1 cellular context compared by ENCODE assay signal in genomic region chr1:213643360-213643759, GRCh38.
TF ChIP-seq lines count a peak whose summit lies in the region.

No MANE protein-coding gene starts in this region.

TF ChIP-seq in WTC11, 78 proteins besides CTCF, POLR2A, EP300 and RAD21 (continued from another document):
- TF ChIP-seq, protein P1, sequence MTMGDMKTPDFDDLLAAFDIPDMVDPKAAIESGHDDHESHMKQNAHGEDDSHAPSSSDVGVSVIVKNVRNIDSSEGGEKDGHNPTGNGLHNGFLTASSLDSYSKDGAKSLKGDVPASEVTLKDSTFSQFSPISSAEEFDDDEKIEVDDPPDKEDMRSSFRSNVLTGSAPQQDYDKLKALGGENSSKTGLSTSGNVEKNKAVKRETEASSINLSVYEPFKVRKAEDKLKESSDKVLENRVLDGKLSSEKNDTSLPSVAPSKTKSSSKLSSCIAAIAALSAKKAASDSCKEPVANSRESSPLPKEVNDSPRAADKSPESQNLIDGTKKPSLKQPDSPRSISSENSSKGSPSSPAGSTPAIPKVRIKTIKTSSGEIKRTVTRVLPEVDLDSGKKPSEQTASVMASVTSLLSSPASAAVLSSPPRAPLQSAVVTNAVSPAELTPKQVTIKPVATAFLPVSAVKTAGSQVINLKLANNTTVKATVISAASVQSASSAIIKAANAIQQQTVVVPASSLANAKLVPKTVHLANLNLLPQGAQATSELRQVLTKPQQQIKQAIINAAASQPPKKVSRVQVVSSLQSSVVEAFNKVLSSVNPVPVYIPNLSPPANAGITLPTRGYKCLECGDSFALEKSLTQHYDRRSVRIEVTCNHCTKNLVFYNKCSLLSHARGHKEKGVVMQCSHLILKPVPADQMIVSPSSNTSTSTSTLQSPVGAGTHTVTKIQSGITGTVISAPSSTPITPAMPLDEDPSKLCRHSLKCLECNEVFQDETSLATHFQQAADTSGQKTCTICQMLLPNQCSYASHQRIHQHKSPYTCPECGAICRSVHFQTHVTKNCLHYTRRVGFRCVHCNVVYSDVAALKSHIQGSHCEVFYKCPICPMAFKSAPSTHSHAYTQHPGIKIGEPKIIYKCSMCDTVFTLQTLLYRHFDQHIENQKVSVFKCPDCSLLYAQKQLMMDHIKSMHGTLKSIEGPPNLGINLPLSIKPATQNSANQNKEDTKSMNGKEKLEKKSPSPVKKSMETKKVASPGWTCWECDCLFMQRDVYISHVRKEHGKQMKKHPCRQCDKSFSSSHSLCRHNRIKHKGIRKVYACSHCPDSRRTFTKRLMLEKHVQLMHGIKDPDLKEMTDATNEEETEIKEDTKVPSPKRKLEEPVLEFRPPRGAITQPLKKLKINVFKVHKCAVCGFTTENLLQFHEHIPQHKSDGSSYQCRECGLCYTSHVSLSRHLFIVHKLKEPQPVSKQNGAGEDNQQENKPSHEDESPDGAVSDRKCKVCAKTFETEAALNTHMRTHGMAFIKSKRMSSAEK (CRISPR knock-in tag; IDR thresholded peaks at IDR 0.05; ENCODE audit: borderline replicate concordance): no peak
- TF ChIP-seq ZNF219 (CRISPR knock-in tag; IDR thresholded peaks at IDR 0.05; ENCODE audit: borderline replicate concordance): no peak
- TF ChIP-seq HMGA2 (CRISPR knock-in tag; IDR thresholded peaks at IDR 0.05): no peak
- TF ChIP-seq ZNF416 (CRISPR knock-in tag; IDR thresholded peaks at IDR 0.05): no peak
- no peak for TF ChIP-seq ZNF232 (CRISPR knock-in tag; IDR thresholded peaks at IDR 0.05)
- TF ChIP-seq, protein P2, sequence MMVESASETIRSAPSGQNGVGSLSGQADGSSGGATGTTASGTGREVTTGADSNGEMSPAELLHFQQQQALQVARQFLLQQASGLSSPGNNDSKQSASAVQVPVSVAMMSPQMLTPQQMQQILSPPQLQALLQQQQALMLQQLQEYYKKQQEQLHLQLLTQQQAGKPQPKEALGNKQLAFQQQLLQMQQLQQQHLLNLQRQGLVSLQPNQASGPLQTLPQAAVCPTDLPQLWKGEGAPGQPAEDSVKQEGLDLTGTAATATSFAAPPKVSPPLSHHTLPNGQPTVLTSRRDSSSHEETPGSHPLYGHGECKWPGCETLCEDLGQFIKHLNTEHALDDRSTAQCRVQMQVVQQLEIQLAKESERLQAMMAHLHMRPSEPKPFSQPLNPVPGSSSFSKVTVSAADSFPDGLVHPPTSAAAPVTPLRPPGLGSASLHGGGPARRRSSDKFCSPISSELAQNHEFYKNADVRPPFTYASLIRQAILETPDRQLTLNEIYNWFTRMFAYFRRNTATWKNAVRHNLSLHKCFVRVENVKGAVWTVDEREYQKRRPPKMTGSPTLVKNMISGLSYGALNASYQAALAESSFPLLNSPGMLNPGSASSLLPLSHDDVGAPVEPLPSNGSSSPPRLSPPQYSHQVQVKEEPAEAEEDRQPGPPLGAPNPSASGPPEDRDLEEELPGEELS (CRISPR knock-in tag; IDR thresholded peaks at IDR 0.05): no peak
- TF ChIP-seq ATF6 (CRISPR knock-in tag; IDR thresholded peaks at IDR 0.05): no peak
- TF ChIP-seq ZNF138 (CRISPR knock-in tag; conservative IDR thresholded peaks at IDR 0.05): no peak
- TF ChIP-seq ESRRA (CRISPR knock-in tag; IDR thresholded peaks at IDR 0.05; ENCODE audit: borderline replicate concordance): no peak
- TF ChIP-seq RELA (CRISPR knock-in tag; IDR thresholded peaks at IDR 0.05; ENCODE audit: borderline replicate concordance): no peak
- no peak for TF ChIP-seq CREB1 (CRISPR knock-in tag; IDR thresholded peaks at IDR 0.05)
- TF ChIP-seq NR2C2 (CRISPR knock-in tag; IDR thresholded peaks at IDR 0.05): no peak
- TF ChIP-seq EMX1 (CRISPR knock-in tag; IDR thresholded peaks at IDR 0.05): no peak
- TF ChIP-seq, protein P3, sequence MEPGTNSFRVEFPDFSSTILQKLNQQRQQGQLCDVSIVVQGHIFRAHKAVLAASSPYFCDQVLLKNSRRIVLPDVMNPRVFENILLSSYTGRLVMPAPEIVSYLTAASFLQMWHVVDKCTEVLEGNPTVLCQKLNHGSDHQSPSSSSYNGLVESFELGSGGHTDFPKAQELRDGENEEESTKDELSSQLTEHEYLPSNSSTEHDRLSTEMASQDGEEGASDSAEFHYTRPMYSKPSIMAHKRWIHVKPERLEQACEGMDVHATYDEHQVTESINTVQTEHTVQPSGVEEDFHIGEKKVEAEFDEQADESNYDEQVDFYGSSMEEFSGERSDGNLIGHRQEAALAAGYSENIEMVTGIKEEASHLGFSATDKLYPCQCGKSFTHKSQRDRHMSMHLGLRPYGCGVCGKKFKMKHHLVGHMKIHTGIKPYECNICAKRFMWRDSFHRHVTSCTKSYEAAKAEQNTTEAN (CRISPR knock-in tag; IDR thresholded peaks at IDR 0.05): no peak
- no peak for TF ChIP-seq ATF3 (CRISPR knock-in tag; conservative IDR thresholded peaks at IDR 0.05)
